Comparison of ENCODE assay signal across 8 cellular contexts in genomic region chr16:57447142-57447962, GRCh38. TPM values are rescaled to one million over a fixed set of nuclear protein-coding genes. Genes with fewer than 3 reads are reported as not detected.
A peak's percentile ranks its signal among the peaks of the same experiment; 100 is the strongest.
DNase-seq lines count a peak whose midpoint lies in the region; ATAC-seq, FAIRE-seq and TF ChIP-seq lines count a peak whose summit lies in the region.

Gene CIAPIN1 (minus strand): TSS chr16:57447385. CDS start chr16:57440928, 6,457 bp downstream.
Gene COQ9 (plus strand): TSS chr16:57447479. CDS start chr16:57447506, 27 bp downstream.

- H3K9ac ChIP-seq in kidney (ENCODE audit: low read length in 2 of 2) = peak within 1 kb of the TSS; percentile 93 to 98

- peak within 1 kb of the TSS; percentile 97 to 98 for H3K27ac ChIP-seq in kidney (ENCODE audit: low read depth in 2 of 2, low read length in 2 of 2)

- TF ChIP-seq CTCF in kidney (IDR thresholded peaks at IDR 0.05; ENCODE audit: borderline replicate concordance, extremely low read depth, insufficient read depth) = peak; percentile 3

- H3K36me3 ChIP-seq in kidney (ENCODE audit: control insufficient read depth in 1 of 2, insufficient read depth in 2 of 2, low read length in 2 of 2) = peaks cover 6 to 7% of the 10 kb centered on the region in 2 donors

- peaks cover 6 to 9% of the 10 kb centered on the region in 2 donors for H3K4me1 ChIP-seq in kidney (ENCODE audit: control insufficient read depth in 1 of 2, insufficient read depth in 1 of 2, low read depth in 1 of 2, low read length in 2 of 2)

- ATAC-seq in GM19043 (IDR thresholded peaks at IDR 0.05; ENCODE audit: low read depth, unreplicated experiment) = peak; percentile 99
- ATAC-seq in HG03354 (IDR thresholded peaks at IDR 0.05; ENCODE audit: poor library complexity, severe bottlenecking, unreplicated experiment) = peak; percentile 97

- no peaks in the 10 kb centered on the region for H3K9me3 ChIP-seq in kidney (ENCODE audit: control insufficient read depth in 1 of 2, low read length in 2 of 2)

- DNase-seq in AG20443 (ENCODE audit: low spot score) (peak; percentile 97), NCI-H460 (ENCODE audit: extremely low read depth, low read depth) (peak; percentile 94), cerebellar cortex (ENCODE audit: low spot score) (peak; percentile 93), kidney (peak; percentile 98)
- peak; percentile 90 for DNase-seq in activated CD4-positive, CD25-positive, alpha-beta regulatory T cell treated with anti-CD3 and anti-CD28 coated beads, Interleukin-2, amount 50 U/mL, for 72 hours
- peak; percentile 76 to 88 for DNase-seq in stimulated activated CD4-positive, alpha-beta T cell treated with anti-CD3 and anti-CD28 coated beads, Interleukin-15, amount 100 ng/mL, for 1 hour (ENCODE audit: low read depth in 1 of 2, low spot score in 1 of 2)

- H3K4me3 ChIP-seq in kidney (ENCODE audit: low read length in 2 of 2) = peak within 1 kb of the TSS; percentile 98

- intact Hi-C loops in kidney (cut with DNase I) = no loop called here

- FAIRE-seq in kidney (lab: Jason Lieb, UNC) = no peak

RNA-seq across cellular contexts. Expression of gene CIAPIN1, which starts in this region (rescaled TPM):
- total RNA-seq in NCI-H460 (2014; rRNA removed; shearing (Covaris generic)) = 107 and 112 TPM in 2 replicates
- 141 and 187 TPM in 2 replicates for polyA plus RNA-seq in NCI-H460 (2014; cell fraction: nucleus; rRNA removed)
- total RNA-seq in kidney = 53.6 TPM
- polyA plus RNA-seq in kidney (ENCODE audit: insufficient read depth, low read depth, low replicate concordance) = 56.3 TPM

RNA-seq across cellular contexts. Expression of gene COQ9, which starts in this region (rescaled TPM):
- 104 and 113 TPM in 2 replicates for total RNA-seq in NCI-H460 (2014; rRNA removed; shearing (Covaris generic))
- 201 and 228 TPM in 2 replicates for polyA plus RNA-seq in NCI-H460 (2014; cell fraction: nucleus; rRNA removed)
- total RNA-seq in kidney = 78.0 TPM
- polyA plus RNA-seq in kidney (ENCODE audit: insufficient read depth, low read depth, low replicate concordance) = 200 TPM

Comparison
In these comparisons a context has a peak if more than half of its experiments do, and no peak if none do; other contexts are left out.
1. Peak in every context shown above with its lines: DNase-seq, ATAC-seq, H3K4me3 ChIP-seq and H3K27ac ChIP-seq.